In genomic region chr4:77699731-77700210, GRCh38 we compare ENCODE assay signal across 10 cellular contexts.
DNase-seq lines count a peak whose midpoint lies in the region; ATAC-seq and TF ChIP-seq lines count a peak whose summit lies in the region.
"Had no signal": no experiment of that assay in that cellular context is flagged by ENCODE, and none has a peak within 500 bp of the region (broad histone marks: within the 10 kb centered on the region; RNA-seq: fewer than 3 reads in every experiment).

No MANE protein-coding gene starts in this region.

- whole genome bisulfite sequencing in liver = 69% methylated on average over 3 of the region's 3 CpGs

- TF ChIP-seq CTCF in liver (IDR thresholded peaks at IDR 0.05; ENCODE audit: low read depth, low read length, missing input control) = no peak

- H3K27ac ChIP-seq in HUES6 (ENCODE audit: low read depth, low read length) (no peak overlapping the region), liver (ENCODE audit: low read depth in 1 of 2, low read length in 2 of 2) (no peak overlapping the region)
- H3K27ac ChIP-seq: left lung, thoracic aorta had no signal

- H3K4me3 ChIP-seq in HUES6 (ENCODE audit: low read depth, low read length) (peak overlapping the region; percentile 23; the same call in 1 of the 2 replicates), liver (ENCODE audit: low read depth in 1 of 3, low read length in 3 of 3) (no peak overlapping the region)
- H3K4me3 ChIP-seq: left lung, thoracic aorta had no signal

- peak in 1 of 2 donors; percentile 31 for TF ChIP-seq RAD21 in liver (IDR thresholded peaks at IDR 0.05)

- ATAC-seq in GM19467 (IDR thresholded peaks at IDR 0.05; ENCODE audit: unreplicated experiment) = no peak
- ATAC-seq: left lung had no signal

- H3K27me3 ChIP-seq in HUES6 (ENCODE audit: control insufficient read depth, insufficient read depth, low read length) (no peaks in the 10 kb centered on the region), liver (ENCODE audit: control insufficient read depth in 4 of 4, insufficient read depth in 4 of 4, low read length in 3 of 4) (no peaks in the 10 kb centered on the region)
- H3K27me3 ChIP-seq: left lung had no signal

- H3K36me3 ChIP-seq in HUES6 (ENCODE audit: control insufficient read depth, insufficient read depth, low read length) (no peaks in the 10 kb centered on the region), liver (ENCODE audit: control insufficient read depth in 4 of 4, insufficient read depth in 3 of 4, low read depth in 1 of 4, low read length in 3 of 4) (no peaks in the 10 kb centered on the region)
- H3K36me3 ChIP-seq: left lung, thoracic aorta had no signal

- no peak overlapping the region for H3K9ac ChIP-seq in HUES6 (ENCODE audit: low read length)
- no peak overlapping the region for H3K9ac ChIP-seq in liver (ENCODE audit: low read depth in 1 of 2, low read length in 2 of 2)

- H3K9me3 ChIP-seq in HUES6 (ENCODE audit: control insufficient read depth, insufficient read depth, low read depth, low read length) = no peaks in the 10 kb centered on the region
- H3K9me3 ChIP-seq in liver (ENCODE audit: control insufficient read depth in 4 of 4, low read length in 3 of 4) = no peaks in the 10 kb centered on the region
- H3K9me3 ChIP-seq: left lung, thoracic aorta had no signal

- H3K4me1 ChIP-seq in HUES6 (ENCODE audit: control insufficient read depth, insufficient read depth, low read length) = peaks cover 25% of the 10 kb centered on the region
- H3K4me1 ChIP-seq in liver (ENCODE audit: control insufficient read depth in 4 of 4, insufficient read depth in 4 of 4, low read length in 3 of 4) = peaks cover 0 to 5% (median 0%) of the 10 kb centered on the region in 4 donors
- H3K4me1 ChIP-seq: left lung had no signal

- DNase-seq in COLO829 (ENCODE audit: low spot score) (peak; percentile 48), astrocyte of the hippocampus (ENCODE audit: low read depth, low spot score) (peak; percentile 71), NOMO-1 treated with dmso at 0.1 percent for 144 hours (lab: John Stamatoyannopoulos, UW; ENCODE audit: unreplicated experiment) (no peak), OCI-M2 (lab: John Stamatoyannopoulos, UW; ENCODE audit: unreplicated experiment) (no peak)
- no peak for DNase-seq in stimulated activated CD4-positive, alpha-beta T cell treated with anti-CD3 and anti-CD28 coated beads, Interleukin-2, amount 100 ng/mL, for 24 hours
- DNase-seq: left lung had no signal

TF ChIP-seq in liver, 16 proteins besides CTCF, POLR2A, EP300 and RAD21:
- TF ChIP-seq YY1 (IDR thresholded peaks at IDR 0.05) (no peak), NR2F2 (IDR thresholded peaks at IDR 0.05) (peak; percentile 63), JUND (IDR thresholded peaks at IDR 0.05) (no peak)
TF ChIP-seq in liver: peak in this region for 1.

Comparison
In these comparisons a context has a peak if more than half of its experiments do, and no peak if none do; other contexts are left out.
1. DNase-seq: peak in COLO829 (single experiment) and astrocyte of the hippocampus (single experiment); none in stimulated activated CD4-positive, alpha-beta T cell treated with anti-CD3 and anti-CD28 coated beads, Interleukin-2, amount 100 ng/mL, for 24 hours (0 of 2), NOMO-1 treated with dmso at 0.1 percent for 144 hours (single experiment) and OCI-M2 (single experiment).